23 cellular contexts compared by ENCODE assay signal in genomic region chr2:186399082-186399644, GRCh38.
DNase-seq lines count a peak whose midpoint lies in the region; ATAC-seq lines count a peak whose summit lies in the region.
"Had no signal": no experiment of that assay in that cellular context is flagged by ENCODE, and none has a peak within 500 bp of the region (broad histone marks: within the 10 kb centered on the region; RNA-seq: fewer than 3 reads in every experiment).

No MANE protein-coding gene starts in this region.

- DNase-seq in NCI-H69 (lab: John Stamatoyannopoulos, UW) (no peak), posterior cingulate gyrus (no peak), GM19238 (ENCODE audit: insufficient read length, low spot score) (no peak), T-helper 17 cell (no peak)
- DNase-seq: activated CD4-positive, alpha-beta T cell treated with anti-CD3 and anti-CD28 coated beads, Interleukin-2, amount 10 ng/mL, durations not matched to agents 24 days and 14 days; CD8-positive, alpha-beta memory T cell; Kasumi-1; mammary epithelial cell; natural killer cell; NCI-H1436 treated with DMSO at 0.1 percent for 48 hours; psoas muscle; SJCRH30; spleen; stimulated activated naive CD8-positive, alpha-beta T cell treated with anti-CD3 and anti-CD28 coated beads, Interleukin-15, amount 100 ng/mL, for 72 hours; T-helper 9 cell; uterus had no signal

- H3K36me3 Mint-ChIP-seq in T-helper 17 cell (ENCODE audit: low read depth) = no peaks in the 10 kb centered on the region

- no peak overlapping the region for H3K27ac Mint-ChIP-seq in T-helper 17 cell
- H3K27ac Mint-ChIP-seq: activated CD4-positive, alpha-beta T cell treated with anti-CD3 and anti-CD28 coated beads, Interleukin-2, amount 10 ng/mL, durations not matched to agents 24 days and 14 days; activated naive CD4-positive, alpha-beta T cell treated with anti-CD3 and anti-CD28 coated beads, Interleukin-2, amount 50 U/mL, for 72 hours; brain; CD8-positive, alpha-beta memory T cell; dendritic cell treated with granulocyte-macrophage colony-stimulating factor and Interleukin-4, amounts not matched to agents 40 ng/mL and 50 ng/mL, for 4 days; natural killer cell; stimulated activated naive CD8-positive, alpha-beta T cell treated with anti-CD3 and anti-CD28 coated beads, Interleukin-15, amount 100 ng/mL, for 72 hours had no signal

- no peaks in the 10 kb centered on the region for H3K27me3 Mint-ChIP-seq in T-helper 17 cell
- H3K27me3 Mint-ChIP-seq: activated CD4-positive, alpha-beta T cell treated with anti-CD3 and anti-CD28 coated beads, Interleukin-2, amount 10 ng/mL, durations not matched to agents 24 days and 14 days; brain; dendritic cell treated with granulocyte-macrophage colony-stimulating factor and Interleukin-4, amounts not matched to agents 40 ng/mL and 50 ng/mL, for 4 days; stimulated activated naive CD8-positive, alpha-beta T cell treated with anti-CD3 and anti-CD28 coated beads, Interleukin-15, amount 100 ng/mL, for 72 hours had no signal

- intact Hi-C loops in posterior cingulate gyrus (cut with DNase I) = no loop called here

- no peaks in the 10 kb centered on the region for H3K9me3 ChIP-seq in T-helper 17 cell (ENCODE audit: control insufficient read depth, low read length, poor library complexity, severe bottlenecking)
- H3K9me3 ChIP-seq: psoas muscle, uterus had no signal

- no peak overlapping the region for H3K4me3 Mint-ChIP-seq in T-helper 17 cell
- H3K4me3 Mint-ChIP-seq: activated CD4-positive, alpha-beta T cell treated with anti-CD3 and anti-CD28 coated beads, Interleukin-2, amount 10 ng/mL, durations not matched to agents 24 days and 14 days; brain; CD8-positive, alpha-beta memory T cell; dendritic cell treated with granulocyte-macrophage colony-stimulating factor and Interleukin-4, amounts not matched to agents 40 ng/mL and 50 ng/mL, for 4 days; natural killer cell; stimulated activated naive CD8-positive, alpha-beta T cell treated with anti-CD3 and anti-CD28 coated beads, Interleukin-15, amount 100 ng/mL, for 72 hours had no signal

- peak; percentile 64 for ATAC-seq in GM18517 (IDR thresholded peaks at IDR 0.05; ENCODE audit: unreplicated experiment)
- ATAC-seq in GM21423 (IDR thresholded peaks at IDR 0.05; ENCODE audit: unreplicated experiment) = peak; percentile 94
- ATAC-seq in HG02938 (IDR thresholded peaks at IDR 0.05; ENCODE audit: unreplicated experiment) = peak; percentile 95
- peak; percentile 72 for ATAC-seq in HG03565 (IDR thresholded peaks at IDR 0.05; ENCODE audit: unreplicated experiment)
- no peak for ATAC-seq in T-helper 17 cell
- ATAC-seq: activated naive CD4-positive, alpha-beta T cell treated with anti-CD3 and anti-CD28 coated beads, Interleukin-2, amount 50 U/mL, for 72 hours; natural killer cell; psoas muscle; stimulated activated naive CD8-positive, alpha-beta T cell treated with anti-CD3 and anti-CD28 coated beads, Interleukin-15, amount 100 ng/mL, for 72 hours had no signal

- H3K4me1 Mint-ChIP-seq in T-helper 17 cell = no peaks in the 10 kb centered on the region
- H3K4me1 Mint-ChIP-seq: activated CD4-positive, alpha-beta T cell treated with anti-CD3 and anti-CD28 coated beads, Interleukin-2, amount 10 ng/mL, durations not matched to agents 24 days and 14 days; brain; CD8-positive, alpha-beta memory T cell; natural killer cell; stimulated activated naive CD8-positive, alpha-beta T cell treated with anti-CD3 and anti-CD28 coated beads, Interleukin-15, amount 100 ng/mL, for 72 hours had no signal
